Comparison of ENCODE assay signal across 8 cellular contexts in genomic region chr7:155456772-155457543, GRCh38. TPM values are rescaled to one million over a fixed set of nuclear protein-coding genes. Genes with fewer than 3 reads are reported as not detected.
DNase-seq lines count a peak whose midpoint lies in the region; ATAC-seq and TF ChIP-seq lines count a peak whose summit lies in the region.

No MANE protein-coding gene starts in this region.

- H3K27ac ChIP-seq in SK-N-MC (peak overlapping the region; percentile 6; the same call in 1 of the 2 replicates), endodermal cell (ENCODE audit: low read depth, low read length) (peak overlapping the region; percentile 16), mesodermal cell (ENCODE audit: low read depth, low read length, severe bottlenecking) (no peak overlapping the region), stomach (no peak overlapping the region)

- intact Hi-C loops in stomach (cut with DNase I; ENCODE audit: low total_unique reads), result no loop called here

- no peak overlapping the region for H3K4me3 Mint-ChIP-seq in endodermal cell

- H3K27me3 Mint-ChIP-seq in endodermal cell (ENCODE audit: insufficient read depth), result peaks cover 95% of the 10 kb centered on the region

- WGBS in endodermal cell (ENCODE audit: insufficient coverage in 1 of 2, insufficient read length in 1 of 2), 2 experiments, result 1 to 2% methylated on average over 34 to 67 of the region's 67 CpGs
- WGBS in mesodermal cell (ENCODE audit: insufficient coverage in 2 of 2), 2 experiments, result 1% methylated on average over 32 to 59 of the region's 67 CpGs
- WGBS in stomach, 5 donors, result 2 to 6% (median 4%) methylated on average over 39 to 67 of the region's 67 CpGs

- no peak overlapping the region for H3K27ac Mint-ChIP-seq in endodermal cell

- H3K9me3 Mint-ChIP-seq in endodermal cell, result no peaks in the 10 kb centered on the region

- no peaks in the 10 kb centered on the region for H3K9me3 ChIP-seq in SK-N-MC (ENCODE audit: low read depth, low read length)
- no peaks in the 10 kb centered on the region for H3K9me3 ChIP-seq in endodermal cell (ENCODE audit: control insufficient read depth, low read length)
- no peaks in the 10 kb centered on the region for H3K9me3 ChIP-seq in mesodermal cell (ENCODE audit: control insufficient read depth, low read length)
- no peaks in the 10 kb centered on the region for H3K9me3 ChIP-seq in stomach

- H3K4me1 Mint-ChIP-seq in endodermal cell, result peaks cover 8% of the 10 kb centered on the region

- no peak for TF ChIP-seq POLR2A in stomach (IDR thresholded peaks at IDR 0.05)

- H3K9ac ChIP-seq in SK-N-MC (ENCODE audit: insufficient read length) (peak overlapping the region; percentile 72), endodermal cell (ENCODE audit: extremely low read depth, low read length, poor library complexity, severe bottlenecking) (no peak overlapping the region)

- ATAC-seq in HG03025 (IDR thresholded peaks at IDR 0.05; ENCODE audit: low FRiP score, unreplicated experiment), result no peak

- peaks cover 97% of the 10 kb centered on the region for H3K27me3 ChIP-seq in endodermal cell (ENCODE audit: control insufficient read depth, insufficient read depth, low read length, poor library complexity, severe bottlenecking)
- peaks cover 65 to 97% (median 95%) of the 10 kb centered on the region in 3 donors for H3K27me3 ChIP-seq in stomach

- H3K36me3 ChIP-seq in SK-N-MC (ENCODE audit: insufficient read depth, low read length) (no peaks in the 10 kb centered on the region), endodermal cell (ENCODE audit: control insufficient read depth, insufficient read depth, low read length) (no peaks in the 10 kb centered on the region), mesodermal cell (ENCODE audit: control insufficient read depth, insufficient read depth, low read length) (no peaks in the 10 kb centered on the region), stomach (no peaks in the 10 kb centered on the region)

- DNase-seq in AG20443 (ENCODE audit: low spot score), result peak; percentile 93
- DNase-seq in H4 (ENCODE audit: low spot score), result peak; percentile 79
- DNase-seq in SK-N-MC (ENCODE audit: low read depth, low spot score), result no peak
- DNase-seq in endodermal cell, result peak; percentile 92
- DNase-seq in stomach, result peak; percentile 42
- no peak for DNase-seq in NAMALWA (ENCODE audit: low spot score)

- TF ChIP-seq CTCF in endodermal cell (conservative IDR thresholded peaks at IDR 0.05) (no peak), stomach (IDR thresholded peaks at IDR 0.05) (no peak)

- peak overlapping the region; percentile 98 for H3K4me3 ChIP-seq in SK-N-MC
- H3K4me3 ChIP-seq in endodermal cell (ENCODE audit: low read length), result peak overlapping the region; percentile 68
- peak overlapping the region; percentile 18 for H3K4me3 ChIP-seq in mesodermal cell (ENCODE audit: extremely low read depth, insufficient read depth, low read length, poor library complexity, severe bottlenecking)
- H3K4me3 ChIP-seq in stomach, result peak overlapping the region; percentile 38 to 59 (median 50)

- H3K36me3 Mint-ChIP-seq in endodermal cell (ENCODE audit: low read depth), result no peaks in the 10 kb centered on the region

- TF ChIP-seq EP300 in stomach (IDR thresholded peaks at IDR 0.05), result no peak

- H3K4me1 ChIP-seq in endodermal cell (ENCODE audit: control insufficient read depth, insufficient read depth, low read length), result peaks cover 5% of the 10 kb centered on the region
- H3K4me1 ChIP-seq in mesodermal cell (ENCODE audit: control insufficient read depth, insufficient read depth, low read length, poor library complexity, severe bottlenecking), result peaks cover 5% of the 10 kb centered on the region
- peaks cover 34 to 62% (median 52%) of the 10 kb centered on the region in 4 donors for H3K4me1 ChIP-seq in stomach

RNA-seq across cellular contexts. Expression of gene EN2, which starts 1.0 kb away (rescaled TPM):
- 0.16 and 0.29 TPM in 2 replicates for total RNA-seq in H4 (2014; rRNA removed; shearing (Covaris generic))
- total RNA-seq in endodermal cell (not detected), stomach (not detected)
- 16.1 TPM for polyA plus RNA-seq in endodermal cell (2013, experiment 1 of 2)
- 19.3 TPM for polyA plus RNA-seq in endodermal cell (2013, experiment 2 of 2)
- polyA plus RNA-seq in mesodermal cell (2013, experiment 1 of 2), result 5.0 TPM
- polyA plus RNA-seq in mesodermal cell (2013, experiment 2 of 2), result 2.4 TPM
- under 1 TPM in 1 of 3 donors, not detected in 2; 0.03 TPM for polyA plus RNA-seq in stomach

Comparison
In these comparisons a context has a peak if more than half of its experiments do, and no peak if none do; other contexts are left out.
1. DNase-seq: peak in AG20443 (single experiment), H4 (single experiment), endodermal cell (single experiment) and stomach (single experiment); none in SK-N-MC (single experiment) and NAMALWA (single experiment).
2. H3K27ac ChIP-seq: peak in SK-N-MC (single experiment) and endodermal cell (single experiment); none in mesodermal cell (single experiment) and stomach (0 of 5).
3. H3K4me3 ChIP-seq: peak in every context shown above with its lines; median percentile 98 in SK-N-MC; 68 in endodermal cell; 50 in stomach; 18 in mesodermal cell.